Comparison of ENCODE assay signal across 8 cellular contexts in genomic region chr14:75306917-75307699, GRCh38. TPM values are rescaled to one million over a fixed set of nuclear protein-coding genes. Genes with fewer than 3 reads are reported as not detected.
DNase-seq lines count a peak whose midpoint lies in the region; ATAC-seq and TF ChIP-seq lines count a peak whose summit lies in the region.

No MANE protein-coding gene starts in this region.

- H3K36me3 Mint-ChIP-seq in CD4-positive, alpha-beta T cell (ENCODE audit: low read depth), result no peaks in the 10 kb centered on the region
- H3K36me3 Mint-ChIP-seq in activated B cell treated with CpG ODN at 0.5 μM for 24 hours (ENCODE audit: low read depth), result no peaks in the 10 kb centered on the region

- ATAC-seq in CD4-positive, alpha-beta T cell (ENCODE audit: poor library complexity), result peak; percentile 44
- ATAC-seq in GM18870 (IDR thresholded peaks at IDR 0.05; ENCODE audit: unreplicated experiment), result peak; percentile 55
- peak; percentile 46 for ATAC-seq in activated B cell treated with CpG ODN at 0.5 μM for 24 hours (ENCODE audit: low read depth)
- no peak for ATAC-seq in GM18873 (IDR thresholded peaks at IDR 0.05; ENCODE audit: low FRiP score, unreplicated experiment)

- TF ChIP-seq CTCF in CD4-positive, alpha-beta T cell (IDR thresholded peaks at IDR 0.05), result no peak
- no peak for TF ChIP-seq CTCF in activated B cell treated with CpG ODN at 0.5 μM for 24 hours (IDR thresholded peaks at IDR 0.05)

- H3K9me3 Mint-ChIP-seq in CD4-positive, alpha-beta T cell, result no peaks in the 10 kb centered on the region
- no peaks in the 10 kb centered on the region for H3K9me3 Mint-ChIP-seq in activated B cell treated with CpG ODN at 0.5 μM for 24 hours

- no peaks in the 10 kb centered on the region for H3K9me3 ChIP-seq in CD4-positive, alpha-beta T cell (ENCODE audit: control insufficient read depth, low read length)

- no peak overlapping the region for H3K4me3 Mint-ChIP-seq in CD4-positive, alpha-beta T cell
- no peak overlapping the region for H3K4me3 Mint-ChIP-seq in activated B cell treated with CpG ODN at 0.5 μM for 24 hours

- no peaks in the 10 kb centered on the region for H3K27me3 Mint-ChIP-seq in CD4-positive, alpha-beta T cell
- no peaks in the 10 kb centered on the region for H3K27me3 Mint-ChIP-seq in activated B cell treated with CpG ODN at 0.5 μM for 24 hours

- intact Hi-C loops in CD4-positive, alpha-beta T cell (cut with DNase I, micrococcal nuclease), result loop anchor here (1.0 to 10.0 kb wide), 5 partner anchors 118 to 347 kb away; partner anchors contain the start of gene JDP2 (in 1 of the 2)
- intact Hi-C loops in activated B cell treated with CpG ODN at 0.5 μM for 24 hours (cut with micrococcal nuclease), result loop anchor here (1.0 to 10.0 kb wide), 6 partner anchors 182 to 678 kb away; partner anchors contain the start of genes FLVCR2, IFT43 and TGFB3

- CTCF ChIA-PET in CD4-positive, alpha-beta T cell (lab: Charles Lee), result interaction anchor here (0.8 to 2.6 kb wide), 7 partner anchors 9 to 182 kb away, joined by 3 to 11 read pairs (median 3); partner anchors contain the start of gene NEK9
- CTCF ChIA-PET in activated B cell treated with CpG ODN at 0.5 μM for 24 hours (lab: Charles Lee), result interaction anchor here (0.7 to 7.2 kb wide), 10 partner anchors 147 to 349 kb away, joined by 3 to 60 read pairs (median 8); no protein-coding TSS in a partner anchor

- H3K27ac ChIP-seq in CD4-positive, alpha-beta T cell (ENCODE audit: low read depth, low read length), result no peak overlapping the region

- H3K27me3 ChIP-seq in CD4-positive, alpha-beta T cell (ENCODE audit: control insufficient read depth, insufficient read depth, low read length), result no peaks in the 10 kb centered on the region

- POLR2A ChIA-PET in CD4-positive, alpha-beta T cell (lab: Charles Lee), result no interaction called here
- POLR2A ChIA-PET in activated B cell treated with CpG ODN at 0.5 μM for 24 hours (lab: Charles Lee), result no interaction called here

- no peak for DNase-seq in CD4-positive, alpha-beta T cell
- DNase-seq in NCI-H187 treated with DMSO at 0.1 percent for 48 hours (lab: John Stamatoyannopoulos, UW), result peak; percentile 48
- no peak for DNase-seq in activated B cell treated with CpG ODN at 0.5 μM for 24 hours
- DNase-seq in middle frontal gyrus (ENCODE audit: extremely low spot score, low spot score), result peak; percentile 43
- DNase-seq in activated gamma-delta T cell treated with Interleukin-2 at 50 U/mL for 16 hours, result no peak
- no peak for DNase-seq in mucosa of gallbladder (ENCODE audit: low spot score)

- H3K4me1 Mint-ChIP-seq in CD4-positive, alpha-beta T cell (ENCODE audit: low read depth), result peaks cover 11% of the 10 kb centered on the region
- peaks cover 19% of the 10 kb centered on the region for H3K4me1 Mint-ChIP-seq in activated B cell treated with CpG ODN at 0.5 μM for 24 hours

- no peak overlapping the region for H3K27ac Mint-ChIP-seq in CD4-positive, alpha-beta T cell
- peak overlapping the region; percentile 16 for H3K27ac Mint-ChIP-seq in activated B cell treated with CpG ODN at 0.5 μM for 24 hours

RNA-seq across cellular contexts. Expression of gene FOS, which starts 28.5 kb away (rescaled TPM):
- total RNA-seq in CD4-positive, alpha-beta T cell, result 1,000 to 10,000 TPM; 1,565 to 1,685 TPM
- 27.1 and 37.8 TPM in 2 replicates for total RNA-seq in activated B cell treated with CpG ODN at 0.5 μM for 24 hours
- total RNA-seq in mucosa of gallbladder, result 165 TPM

Comparison
In these comparisons a context has a peak if more than half of its experiments do, and no peak if none do; other contexts are left out.
1. DNase-seq: peak in NCI-H187 treated with DMSO at 0.1 percent for 48 hours (single experiment) and middle frontal gyrus (single experiment); none in CD4-positive, alpha-beta T cell (0 of 10), activated B cell treated with CpG ODN at 0.5 μM for 24 hours (single experiment), activated gamma-delta T cell treated with Interleukin-2 at 50 U/mL for 16 hours (single experiment) and mucosa of gallbladder (single experiment).